In genomic region chr11:120562806-120563425, GRCh38 we compare ENCODE assay signal across 1 cellular context.
TF ChIP-seq lines count a peak whose summit lies in the region.

No MANE protein-coding gene starts in this region.

TF ChIP-seq in H1, 55 proteins besides CTCF, POLR2A, EP300 and RAD21 (continued from another document):
- TF ChIP-seq HDAC2 (IDR thresholded peaks at IDR 0.05; ENCODE audit: borderline replicate concordance in 1 of 2, low read depth in 2 of 2, low read length in 2 of 2), result no peak
